Comparison of ENCODE assay signal across 8 cellular contexts in genomic region chr20:62806383-62807050, GRCh38. TPM values are rescaled to one million over a fixed set of nuclear protein-coding genes. Genes with fewer than 3 reads are reported as not detected.
DNase-seq lines count a peak whose midpoint lies in the region; ATAC-seq and TF ChIP-seq lines count a peak whose summit lies in the region.
"Had no signal": no experiment of that assay in that cellular context is flagged by ENCODE, and none has a peak within 500 bp of the region (broad histone marks: within the 10 kb centered on the region; RNA-seq: fewer than 3 reads in every experiment).

No MANE protein-coding gene starts in this region.

- H3K27me3 ChIP-seq in HAP-1 (ENCODE audit: low read depth) (no peaks in the 10 kb centered on the region), smooth muscle cell (ENCODE audit: low read depth) (no peaks in the 10 kb centered on the region)

- ATAC-seq in T-helper 17 cell, result no peak
- ATAC-seq in HG02938 (IDR thresholded peaks at IDR 0.05; ENCODE audit: unreplicated experiment), result no peak

- peak overlapping the region; percentile 89 for H3K4me3 Mint-ChIP-seq in T-helper 17 cell

- peaks cover 7% of the 10 kb centered on the region for H3F3A ChIP-seq in smooth muscle cell (ENCODE audit: low read depth)

- DNase-seq in HAP-1 (ENCODE audit: low spot score in 2 of 2), result no peak
- DNase-seq in T-helper 17 cell, result no peak
- DNase-seq in fibroblast of pulmonary artery (ENCODE audit: low read depth), result no peak
- no peak for DNase-seq in smooth muscle cell (lab: John Stamatoyannopoulos, UW; ENCODE audit: unreplicated experiment)
- no peak for DNase-seq in GOT3 (lab: John Stamatoyannopoulos, UW)
- no peak for DNase-seq in activated CD4-positive, CD25-positive, alpha-beta regulatory T cell treated with anti-CD3 and anti-CD28 coated beads, Interleukin-2, amount 50 U/mL, for 72 hours
- DNase-seq: SHP77 treated with DMSO at 0.1 percent for 48 hours had no signal

- H3K4me3 ChIP-seq in HAP-1 (peak overlapping the region; percentile 58), fibroblast of pulmonary artery (replicated peaks; ENCODE audit: low read depth, low read length) (peak overlapping the region; percentile 72), smooth muscle cell (peak overlapping the region; percentile 97)

- WGBS in smooth muscle cell (ENCODE audit: low lambda C conversion rate), result 90% methylated on average over 8 of the region's 11 CpGs

- peaks cover 19% of the 10 kb centered on the region for H3K4me1 Mint-ChIP-seq in T-helper 17 cell

- TF ChIP-seq CTCF in fibroblast of pulmonary artery (IDR thresholded peaks at IDR 0.05; ENCODE audit: low read length, missing control alignments) (no peak), smooth muscle cell (IDR thresholded peaks at IDR 0.05; ENCODE audit: borderline replicate concordance, insufficient read depth, poor library complexity, severe bottlenecking) (no peak)

- in situ Hi-C loops in HAP-1 (cut with MboI; ENCODE audit: low sequenced_read_pairs), result no loop called here

- no peak overlapping the region for H3K9ac ChIP-seq in smooth muscle cell (ENCODE audit: low read depth)

- no peak overlapping the region for H2AFZ ChIP-seq in smooth muscle cell (ENCODE audit: low read depth)

- no peaks in the 10 kb centered on the region for H3K9me3 ChIP-seq in HAP-1
- H3K9me3 ChIP-seq in T-helper 17 cell (ENCODE audit: control insufficient read depth, low read length, poor library complexity, severe bottlenecking), result no peaks in the 10 kb centered on the region
- no peaks in the 10 kb centered on the region for H3K9me3 ChIP-seq in smooth muscle cell (replicated peaks; ENCODE audit: low read depth)

- peaks cover 40% of the 10 kb centered on the region for H4K20me1 ChIP-seq in smooth muscle cell (ENCODE audit: low read depth)

- H3K36me3 Mint-ChIP-seq in T-helper 17 cell (ENCODE audit: low read depth), result no peaks in the 10 kb centered on the region

- H3K27me3 Mint-ChIP-seq in T-helper 17 cell, result no peaks in the 10 kb centered on the region

- H3K27ac Mint-ChIP-seq in T-helper 17 cell, result no peak overlapping the region

- H3K36me3 ChIP-seq in HAP-1 (replicated peaks) (peaks cover 46% of the 10 kb centered on the region), smooth muscle cell (ENCODE audit: low read depth) (no peaks in the 10 kb centered on the region)

- peak overlapping the region; percentile 97 for H3K4me2 ChIP-seq in smooth muscle cell

- H3K79me2 ChIP-seq in smooth muscle cell (ENCODE audit: low read depth), result peaks cover 21% of the 10 kb centered on the region

- H3K4me1 ChIP-seq in HAP-1 (peaks cover 10% of the 10 kb centered on the region; the same call in 1 of the 2 replicates), smooth muscle cell (ENCODE audit: low read depth) (peaks cover 4% of the 10 kb centered on the region)

- no peak overlapping the region for H3K27ac ChIP-seq in smooth muscle cell (ENCODE audit: low read depth)

RNA-seq across cellular contexts. Expression of gene OGFR, which starts 1.9 kb away (rescaled TPM):
- total RNA-seq in T-helper 17 cell (10 to 100 TPM; 39.4 to 41.3 TPM), smooth muscle cell (21.5 and 24.4 TPM in 2 replicates)
- 53.2 and 61.4 TPM in 2 replicates for polyA plus RNA-seq in smooth muscle cell

RNA-seq across cellular contexts. Expression of gene MRGBP, which starts 10.2 kb away (rescaled TPM):
- total RNA-seq in T-helper 17 cell, result 1 to 10 TPM; 6.5 to 6.8 TPM
- total RNA-seq in smooth muscle cell, result 15.5 and 18.2 TPM in 2 replicates
- 23.1 and 27.2 TPM in 2 replicates for polyA plus RNA-seq in smooth muscle cell

RNA-seq across cellular contexts. Expression of gene COL9A3, which starts 10.3 kb away (rescaled TPM):
- total RNA-seq in T-helper 17 cell (not detected), smooth muscle cell (23.0 and 30.1 TPM in 2 replicates)
- polyA plus RNA-seq in smooth muscle cell, result 73.3 and 77.4 TPM in 2 replicates

RNA-seq across cellular contexts. Expression of gene TCFL5, which starts 55.1 kb away (rescaled TPM):
- 1 to 10 TPM; 4.4 to 5.0 TPM for total RNA-seq in T-helper 17 cell
- total RNA-seq in smooth muscle cell, result 9.1 and 9.5 TPM in 2 replicates
- polyA plus RNA-seq in smooth muscle cell, result 6.8 and 12.5 TPM in 2 replicates

Comparison
In these comparisons a context has a peak if more than half of its experiments do, and no peak if none do; other contexts are left out.
1. RNA of gene COL9A3, which starts 10.3 kb away (total RNA-seq): 23.0 to 30.1 TPM in smooth muscle cell; not detected in T-helper 17 cell; every median in the first group is over 10 times any median in the second.
2. Peak in every context shown above with its lines, with median percentiles within 50 percentile points of each other: H3K4me3 ChIP-seq.